Comparison of ENCODE assay signal across 8 cellular contexts in genomic region chr2:64987001-64987962, GRCh38. TPM values are rescaled to one million over a fixed set of nuclear protein-coding genes. Genes with fewer than 3 reads are reported as not detected.
DNase-seq lines count a peak whose midpoint lies in the region; ATAC-seq, FAIRE-seq and TF ChIP-seq lines count a peak whose summit lies in the region.

No MANE protein-coding gene starts in this region.

- H3K27ac ChIP-seq in A549 = peak overlapping the region; percentile 91 to 94

- TF ChIP-seq RAD21 in A549 (conservative IDR thresholded peaks at IDR 0.05 in 1 of 2, IDR thresholded peaks at IDR 0.05 in 1 of 2) = no peak

- peak overlapping the region; percentile 96 for H3K4me2 ChIP-seq in A549

- H3K4me1 ChIP-seq in A549 = peaks cover 35% of the 10 kb centered on the region

- WGBS in A549 (ENCODE audit: missing lambda C conversion rate) = 72% methylated on average over 6 of the region's 6 CpGs

- TF ChIP-seq POLR2A in A549 (IDR thresholded peaks at IDR 0.05; ENCODE audit: low read length) = no peak

- ATAC-seq in A549 (no peak), HG03135 (IDR thresholded peaks at IDR 0.05; ENCODE audit: unreplicated experiment) (no peak), HG02970 (IDR thresholded peaks at IDR 0.05; ENCODE audit: low FRiP score, unreplicated experiment) (no peak), esophagus mucosa (no peak)

- DNase-seq in A549 (ENCODE audit: low read depth in 1 of 2, low spot score in 1 of 2) (no peak), GM12865 (ENCODE audit: low read depth) (peak; percentile 87), NCI-H526 treated with DMSO at 0.1 percent for 48 hours (lab: John Stamatoyannopoulos, UW) (peak; percentile 65), dermis blood vessel endothelial cell (peak; percentile 33), retina (peak; percentile 38)

- CTCF ChIA-PET in A549 (lab: Yijun Ruan, JAX) = interaction anchor here (0.8 to 12.0 kb wide), 10 partner anchors 8 to 70 kb away, joined by 3 to 99 read pairs (median 6); no protein-coding TSS in a partner anchor

- TF ChIP-seq CTCF in A549 (IDR thresholded peaks at IDR 0.05) (no peak), GM12865 (IDR thresholded peaks at IDR 0.05; ENCODE audit: insufficient read depth, low read depth, low read length, missing control alignments) (no peak)

- H3K9me3 ChIP-seq in A549 = no peaks in the 10 kb centered on the region

- POLR2A ChIA-PET in A549 (lab: Yijun Ruan, JAX) = interaction anchor here (0.6 to 2.3 kb wide), 11 partner anchors 8 to 143 kb away, joined by 3 to 13 read pairs (median 6); partner anchors contain the start of genes CEP68 and RAB1A

- FAIRE-seq in A549 (lab: Jason Lieb, UNC) = no peak

- TF ChIP-seq EP300 in A549 (IDR thresholded peaks at IDR 0.05) = no peak

- H3K4me3 ChIP-seq in A549 = peak overlapping the region; percentile 89
- H3K4me3 ChIP-seq in GM12865 (ENCODE audit: low read depth, low read length) = peak overlapping the region; percentile 88

TF ChIP-seq in A549, 52 proteins besides CTCF, POLR2A, EP300 and RAD21:
- TF ChIP-seq RARB (CRISPR knock-in tag; IDR thresholded peaks at IDR 0.05) (no peak), FOSB (CRISPR knock-in tag; IDR thresholded peaks at IDR 0.05) (no peak), PHF8 (IDR thresholded peaks at IDR 0.05; ENCODE audit: borderline replicate concordance, low read depth) (no peak), MAZ (IDR thresholded peaks at IDR 0.05; ENCODE audit: borderline replicate concordance, low read depth, low read length) (no peak), FOXS1 (CRISPR knock-in tag; IDR thresholded peaks at IDR 0.05) (no peak), MAFK (IDR thresholded peaks at IDR 0.05; ENCODE audit: partially characterized antibody) (no peak), BHLHE40 (IDR thresholded peaks at IDR 0.05; ENCODE audit: low read depth, low read length) (no peak), POLR2AphosphoS2 (conservative IDR thresholded peaks at IDR 0.05; ENCODE audit: low read length) (no peak), CHD4 (IDR thresholded peaks at IDR 0.05; ENCODE audit: borderline replicate concordance) (no peak), HOXB13 (CRISPR knock-in tag; IDR thresholded peaks at IDR 0.05; ENCODE audit: low read depth) (no peak), HMGXB4 (CRISPR knock-in tag; IDR thresholded peaks at IDR 0.05; ENCODE audit: borderline replicate concordance) (no peak), ESRRA (IDR thresholded peaks at IDR 0.05; ENCODE audit: borderline replicate concordance, low read length) (no peak), RNF2 (IDR thresholded peaks at IDR 0.05; ENCODE audit: borderline replicate concordance, low read depth) (no peak), NPAS2 (CRISPR knock-in tag; IDR thresholded peaks at IDR 0.05; ENCODE audit: borderline replicate concordance) (no peak), REST (IDR thresholded peaks at IDR 0.05) (no peak), PBX3 (IDR thresholded peaks at IDR 0.05) (no peak), FOSL2 (IDR thresholded peaks at IDR 0.05) (no peak), FOSL2 (CRISPR knock-in tag; IDR thresholded peaks at IDR 0.05) (no peak)
- TF ChIP-seq, protein P1, sequence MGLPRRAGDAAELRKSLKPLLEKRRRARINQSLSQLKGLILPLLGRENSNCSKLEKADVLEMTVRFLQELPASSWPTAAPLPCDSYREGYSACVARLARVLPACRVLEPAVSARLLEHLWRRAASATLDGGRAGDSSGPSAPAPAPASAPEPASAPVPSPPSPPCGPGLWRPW (IDR thresholded peaks at IDR 0.05) = no peak

RNA-seq across cellular contexts. Expression of gene SLC1A4, which starts 1.9 kb away (rescaled TPM):
- polyA plus RNA-seq in A549 (2011; rRNA removed) = 22.9 and 26.4 TPM in 2 replicates
- polyA plus RNA-seq in A549 (2012; cell fraction: cytosol; rRNA removed) = 7.2 and 7.3 TPM in 2 replicates
- 16.4 and 20.7 TPM in 2 replicates for polyA plus RNA-seq in A549 (2012; cell fraction: nucleus; rRNA removed)
- polyA plus RNA-seq in A549 (2017; fragmentation: RNase III; extraction: RNeasy Plus Mini Kit Qiagen cat#74134 plus additional on column Dnase treatment) = 9.1 to 10.4 TPM (median 9.5 TPM) in 3 replicates
- 37.4 and 42.1 TPM in 2 replicates for polyA minus RNA-seq in A549 (2011; rRNA and poly(A)+ RNA removed)
- total RNA-seq in dermis blood vessel endothelial cell = 12.3 and 15.1 TPM in 2 replicates
- 12.6 TPM for total RNA-seq in esophagus mucosa

Comparison
In these comparisons a context has a peak if more than half of its experiments do, and no peak if none do; other contexts are left out.
1. DNase-seq: peak in GM12865 (single experiment), NCI-H526 treated with DMSO at 0.1 percent for 48 hours (single experiment), dermis blood vessel endothelial cell (single experiment) and retina (single experiment); none in A549 (0 of 2).